ENCODE assay signal across 16 cellular contexts in the genomic region with DNA sequence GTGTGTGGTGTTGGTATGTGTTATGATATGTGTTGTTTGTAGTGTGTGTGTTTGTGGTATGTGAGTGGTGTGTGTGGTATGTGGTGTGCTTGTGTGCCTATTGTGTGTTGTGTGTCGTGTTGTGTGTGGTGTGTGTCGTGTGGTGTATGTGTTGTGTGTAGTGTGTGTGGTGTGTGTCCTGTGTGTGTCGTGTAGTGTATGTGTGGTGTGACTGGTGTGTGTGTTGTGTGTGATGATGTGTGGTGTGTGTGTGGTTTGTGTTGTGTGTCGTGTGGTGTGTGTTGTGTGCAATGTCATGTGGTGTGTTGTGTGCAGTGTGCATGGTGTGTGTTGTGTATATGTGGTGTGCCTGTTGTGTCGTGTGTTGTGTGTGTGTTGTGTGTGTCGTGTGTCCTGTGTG.
DNase-seq lines count a peak whose midpoint lies in the region; ATAC-seq, FAIRE-seq and TF ChIP-seq lines count a peak whose summit lies in the region.
"Had no signal": no experiment of that assay in that cellular context is flagged by ENCODE, and none has a peak within 500 bp of the region (broad histone marks: within the 10 kb centered on the region; RNA-seq: fewer than 3 reads in every experiment).

No MANE protein-coding gene starts in this region.

- H2AK5ac ChIP-seq in H1 (ENCODE audit: low read depth, low read length): no peak overlapping the region; the same call in 1 of the 2 replicates

- no peak overlapping the region for H2BK15ac ChIP-seq in H1 (ENCODE audit: low read length)

- no peak overlapping the region for H3K23ac ChIP-seq in H1 (ENCODE audit: insufficient read length)

- no peak overlapping the region; a peak in 1 of 7 replicates for H3K9ac ChIP-seq in H1 (replicated peaks in 1 of 4; ENCODE audit: extremely low read depth in 1 of 4, low read depth in 3 of 4, low read length in 3 of 4)
- H3K9ac ChIP-seq: BLaER1 had no signal

- no peak overlapping the region for H3K27ac ChIP-seq in HEK293 (ENCODE audit: extremely low read depth, low read depth, low read length)
- no peak overlapping the region for H3K27ac ChIP-seq in H1 (ENCODE audit: low read depth, low read length)
- no peak overlapping the region for H3K27ac ChIP-seq in osteoblast (ENCODE audit: low read depth, low read length)
- no peak overlapping the region for H3K27ac ChIP-seq in lower lobe of right lung
- H3K27ac ChIP-seq: 22Rv1, BLaER1, HL-60 had no signal

- H4K91ac ChIP-seq in H1 (replicated peaks; ENCODE audit: insufficient read length, low read length): no peak overlapping the region

- no peak overlapping the region for H4K5ac ChIP-seq in H1 (ENCODE audit: insufficient read length, low read depth, low read length)

- no peak for TF ChIP-seq RAD21 in H1 (IDR thresholded peaks at IDR 0.05 in 1 of 2, conservative IDR thresholded peaks at IDR 0.05 in 1 of 2; ENCODE audit: low read depth in 2 of 2, low read length in 2 of 2)

- no peak for ATAC-seq in activated CD4-positive, CD25-positive, alpha-beta regulatory T cell treated with anti-CD3 and anti-CD28 coated beads, Interleukin-2, amount 50 U/mL, for 24 hours
- no peak for ATAC-seq in lower lobe of right lung

- H3K79me2 ChIP-seq in H1 (ENCODE audit: control insufficient read depth in 1 of 2, insufficient read depth in 2 of 2, low read length in 2 of 2): no peaks in the 10 kb centered on the region
- no peaks in the 10 kb centered on the region for H3K79me2 ChIP-seq in osteoblast (ENCODE audit: insufficient read depth, low read length)

- no peak overlapping the region for H2BK120ac ChIP-seq in H1 (replicated peaks; ENCODE audit: low read depth, low read length)

- H4K8ac ChIP-seq in H1 (ENCODE audit: extremely low read depth, insufficient read depth, low read length): no peak overlapping the region

- peaks cover 0 to 3% (median 0%) of the 10 kb centered on the region in 4 experiments; a peak in 1 of 7 replicates for H3K27me3 ChIP-seq in H1 (replicated peaks in 1 of 4; ENCODE audit: control insufficient read depth in 3 of 4, extremely low read depth in 1 of 4, insufficient read depth in 3 of 4, low read length in 3 of 4)
- H3K27me3 ChIP-seq in osteoblast (ENCODE audit: insufficient read depth, low read length): no peaks in the 10 kb centered on the region
- H3K27me3 ChIP-seq in lower lobe of right lung (ENCODE audit: low read depth): no peaks in the 10 kb centered on the region

- no peak overlapping the region for H2BK20ac ChIP-seq in H1 (ENCODE audit: low read length)

- no peak overlapping the region for H2BK5ac ChIP-seq in H1 (ENCODE audit: low read depth, low read length)

- CTCF ChIA-PET in HEK293 (lab: Yijun Ruan, JAX) (no interaction called here), H1 (lab: Charles Lee; ENCODE audit: partially characterized antibody) (no interaction called here)

- DNase-seq in activated CD4-positive, CD25-positive, alpha-beta regulatory T cell treated with anti-CD3 and anti-CD28 coated beads, Interleukin-2, amount 50 U/mL, for 72 hours: peak; percentile 1
- DNase-seq in H1 (ENCODE audit: low read depth in 1 of 2, low spot score in 2 of 2): no peak
- peak; percentile 51 for DNase-seq in osteoblast (ENCODE audit: insufficient read length, low spot score, missing footprints)
- DNase-seq in SHP77 (lab: John Stamatoyannopoulos, UW): no peak
- DNase-seq in HT-29 (ENCODE audit: low spot score): no peak
- DNase-seq in lower lobe of right lung: no peak
- DNase-seq: AML-193, Caco-2, DND-41, GDM1 had no signal

- H4K20me1 ChIP-seq in H1 (replicated peaks in 1 of 2; ENCODE audit: control insufficient read depth in 1 of 2, insufficient read depth in 2 of 2, low read length in 2 of 2) (peaks cover 0 to 9% of the 10 kb centered on the region in 2 experiments), osteoblast (ENCODE audit: insufficient read depth, low read length) (no peaks in the 10 kb centered on the region)

- H3K18ac ChIP-seq in H1 (ENCODE audit: extremely low read depth, low read length): no peak overlapping the region

- intact Hi-C loops in lower lobe of right lung (cut with DNase I): no loop called here

- POLR2A ChIA-PET in HEK293 (lab: Yijun Ruan, JAX) (no interaction called here), H1 (lab: Charles Lee; ENCODE audit: partially characterized antibody) (no interaction called here)

- no peak; the same call in 1 of the 2 replicates for TF ChIP-seq CTCF in HEK293 (tag by site-specific recombination; IDR thresholded peaks at IDR 0.05)
- TF ChIP-seq CTCF in H1 (IDR thresholded peaks at IDR 0.05; ENCODE audit: control extremely low read depth in 1 of 3, insufficient read depth in 1 of 3, low read depth in 1 of 3, low read length in 3 of 3): no peak
- no peak for TF ChIP-seq CTCF in osteoblast (IDR thresholded peaks at IDR 0.05; ENCODE audit: extremely low read depth, low read depth, low read length)
- no peak for TF ChIP-seq CTCF in lower lobe of right lung (IDR thresholded peaks at IDR 0.05)

- H3K4me1 ChIP-seq in HEK293 (ENCODE audit: control insufficient read depth, insufficient read depth, low read length) (no peaks in the 10 kb centered on the region), H1 (replicated peaks in 1 of 4; ENCODE audit: control insufficient read depth in 3 of 4, insufficient read depth in 4 of 4, low read length in 3 of 4) (no peaks in the 10 kb centered on the region), osteoblast (ENCODE audit: insufficient read depth, low read length) (no peaks in the 10 kb centered on the region), lower lobe of right lung (no peaks in the 10 kb centered on the region)
- H3K4me1 ChIP-seq: Caco-2 had no signal

- H3K4me3 ChIP-seq in HEK293 (ENCODE audit: low read depth, low read length): no peak overlapping the region
- no peak overlapping the region for H3K4me3 ChIP-seq in H1 (ENCODE audit: extremely low read depth in 1 of 4, insufficient read depth in 2 of 4, low read depth in 3 of 4, low read length in 4 of 4)
- no peak overlapping the region for H3K4me3 ChIP-seq in osteoblast (ENCODE audit: insufficient read depth, low read length)
- H3K4me3 ChIP-seq in lower lobe of right lung: no peak overlapping the region
- H3K4me3 ChIP-seq: BLaER1 had no signal

- TF ChIP-seq EP300 in H1 (IDR thresholded peaks at IDR 0.05; ENCODE audit: borderline replicate concordance in 1 of 2, low read depth in 2 of 2, low read length in 2 of 2): no peak

- H3K79me1 ChIP-seq in H1 (ENCODE audit: low read depth, low read length): no peaks in the 10 kb centered on the region

- H3K36me3 ChIP-seq in HEK293 (ENCODE audit: control insufficient read depth in 2 of 2, insufficient read depth in 1 of 2, low read length in 2 of 2) (no peaks in the 10 kb centered on the region), H1 (ENCODE audit: control insufficient read depth in 2 of 4, insufficient read depth in 4 of 4, low read length in 3 of 4) (no peaks in the 10 kb centered on the region; a peak in 1 of 8 replicates), osteoblast (ENCODE audit: insufficient read depth, low read length) (no peaks in the 10 kb centered on the region), lower lobe of right lung (no peaks in the 10 kb centered on the region)
- H3K36me3 ChIP-seq: BLaER1 had no signal

- H3K9me3 ChIP-seq in HEK293 (ENCODE audit: control insufficient read depth, insufficient read depth, low read depth, low read length): no peaks in the 10 kb centered on the region
- peaks cover 0 to 6% of the 10 kb centered on the region in 2 experiments; a peak in 2 of 4 replicates for H3K9me3 ChIP-seq in H1 (ENCODE audit: insufficient read depth in 2 of 2, low read depth in 1 of 2, low read length in 1 of 2)
- H3K9me3 ChIP-seq in osteoblast (ENCODE audit: low read depth, low read length): no peaks in the 10 kb centered on the region
- H3K9me3 ChIP-seq in lower lobe of right lung: no peaks in the 10 kb centered on the region
- H3K9me3 ChIP-seq: BLaER1, Caco-2 had no signal

- no peak for FAIRE-seq in H1 (lab: Jason Lieb, UNC)
- FAIRE-seq: H54 had no signal

- H3K56ac ChIP-seq in H1 (replicated peaks; ENCODE audit: insufficient read length, low read depth, low read length): peak overlapping the region; percentile 99

- no peak overlapping the region for H2BK12ac ChIP-seq in H1 (ENCODE audit: low read depth, low read length)

- no peak overlapping the region for H3K4ac ChIP-seq in H1 (replicated peaks; ENCODE audit: insufficient read length, low read depth, low read length)

- peaks cover 18% of the 10 kb centered on the region; the same call in 1 of the 2 replicates for H3K23me2 ChIP-seq in H1 (ENCODE audit: low read depth, low read length)

- H3K4me2 ChIP-seq in H1 (ENCODE audit: insufficient read depth in 1 of 2, low read depth in 2 of 2, low read length in 2 of 2) (no peak overlapping the region), osteoblast (ENCODE audit: insufficient read depth, low read length) (no peak overlapping the region)
- H3K4me2 ChIP-seq: BLaER1 had no signal

- no peak overlapping the region for H3K14ac ChIP-seq in H1 (ENCODE audit: insufficient read length)

- H2AFZ ChIP-seq in H1 (ENCODE audit: low read length) (no peak overlapping the region), osteoblast (ENCODE audit: low read length) (no peak overlapping the region)

- WGBS in H1 (ENCODE audit: extremely low coverage in 1 of 2, insufficient coverage in 1 of 2, insufficient read length in 1 of 2, insufficient replicate concordance in 2 of 2, low coverage in 1 of 2, low lambda C conversion rate in 2 of 2, missing lambda C conversion rate in 1 of 2), 2 experiments: 90% methylated on average over 6 of the region's 6 CpGs; no CpG with 5 or more reads in 1 of the 2 experiments

- TF ChIP-seq POLR2A in H1 (IDR thresholded peaks at IDR 0.05; ENCODE audit: control extremely low read depth in 1 of 2, low read depth in 2 of 2, low read length in 2 of 2): no peak

TF ChIP-seq in HEK293, 187 proteins besides CTCF, POLR2A, EP300 and RAD21 (continues in another document):
- no peak for TF ChIP-seq GLI4 (tag by site-specific recombination; IDR thresholded peaks at IDR 0.05)

TF ChIP-seq in H1, 55 proteins besides CTCF, POLR2A, EP300 and RAD21 (continues in another document):
- no peak for TF ChIP-seq NANOG (IDR thresholded peaks at IDR 0.05; ENCODE audit: insufficient read depth, low read depth, low read length, poor library complexity, severe bottlenecking)
- TF ChIP-seq SUZ12 (IDR thresholded peaks at IDR 0.05; ENCODE audit: low read length): no peak
- TF ChIP-seq KDM5A (IDR thresholded peaks at IDR 0.05; ENCODE audit: low read length): no peak
- TF ChIP-seq YY1 (IDR thresholded peaks at IDR 0.05; ENCODE audit: low read depth, low read length): no peak
- TF ChIP-seq, protein P1, sequence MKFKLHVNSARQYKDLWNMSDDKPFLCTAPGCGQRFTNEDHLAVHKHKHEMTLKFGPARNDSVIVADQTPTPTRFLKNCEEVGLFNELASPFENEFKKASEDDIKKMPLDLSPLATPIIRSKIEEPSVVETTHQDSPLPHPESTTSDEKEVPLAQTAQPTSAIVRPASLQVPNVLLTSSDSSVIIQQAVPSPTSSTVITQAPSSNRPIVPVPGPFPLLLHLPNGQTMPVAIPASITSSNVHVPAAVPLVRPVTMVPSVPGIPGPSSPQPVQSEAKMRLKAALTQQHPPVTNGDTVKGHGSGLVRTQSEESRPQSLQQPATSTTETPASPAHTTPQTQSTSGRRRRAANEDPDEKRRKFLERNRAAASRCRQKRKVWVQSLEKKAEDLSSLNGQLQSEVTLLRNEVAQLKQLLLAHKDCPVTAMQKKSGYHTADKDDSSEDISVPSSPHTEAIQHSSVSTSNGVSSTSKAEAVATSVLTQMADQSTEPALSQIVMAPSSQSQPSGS (IDR thresholded peaks at IDR 0.05; ENCODE audit: low read length): no peak

Comparison
In these comparisons a context has a peak if more than half of its experiments do, and no peak if none do; other contexts are left out.
1. DNase-seq: peak in activated CD4-positive, CD25-positive, alpha-beta regulatory T cell treated with anti-CD3 and anti-CD28 coated beads, Interleukin-2, amount 50 U/mL, for 72 hours (single experiment) and osteoblast (single experiment); none in H1 (0 of 2), SHP77 (0 of 2), HT-29 (single experiment) and lower lobe of right lung (single experiment).